Comparison of ENCODE assay signal across 8 cellular contexts in genomic region chr1:202135221-202135721, GRCh38. TPM values are rescaled to one million over a fixed set of nuclear protein-coding genes. Genes with fewer than 3 reads are reported as not detected.
A peak's percentile ranks its signal among the peaks of the same experiment; 100 is the strongest.
DNase-seq lines count a peak whose midpoint lies in the region; ATAC-seq and TF ChIP-seq lines count a peak whose summit lies in the region.

No MANE protein-coding gene starts in this region.

- peak overlapping the region; percentile 99 for H3K27ac ChIP-seq in cingulate gyrus (ENCODE audit: low read depth, low read length)

- H3K4me3 Mint-ChIP-seq in activated B cell treated with CpG ODN at 0.5 μM for 24 hours, result no peak overlapping the region
- H3K4me3 Mint-ChIP-seq in stimulated activated effector memory CD8-positive, alpha-beta T cell treated with anti-CD3 and anti-CD28 coated beads, Interleukin-12 subunit alpha, Interleukin-12 subunit beta, amount 100 ng/mL, for 72 hours, result no peak overlapping the region

- peak; percentile 72 for ATAC-seq in HG02759 (IDR thresholded peaks at IDR 0.05; ENCODE audit: unreplicated experiment)
- peak; percentile 97 for ATAC-seq in activated B cell treated with CpG ODN at 0.5 μM for 24 hours (ENCODE audit: low read depth)
- peak; percentile 81 for ATAC-seq in left lobe of liver
- ATAC-seq in stimulated activated effector memory CD8-positive, alpha-beta T cell treated with anti-CD3 and anti-CD28 coated beads, Interleukin-12 subunit alpha, Interleukin-12 subunit beta, amount 100 ng/mL, for 72 hours, result peak; percentile 82
- no peak for ATAC-seq in GM18858 (IDR thresholded peaks at IDR 0.05; ENCODE audit: unreplicated experiment)

- peaks cover 4% of the 10 kb centered on the region for H3K4me1 Mint-ChIP-seq in activated B cell treated with CpG ODN at 0.5 μM for 24 hours
- peaks cover 8% of the 10 kb centered on the region for H3K4me1 Mint-ChIP-seq in stimulated activated effector memory CD8-positive, alpha-beta T cell treated with anti-CD3 and anti-CD28 coated beads, Interleukin-12 subunit alpha, Interleukin-12 subunit beta, amount 100 ng/mL, for 72 hours

- peaks cover 68% of the 10 kb centered on the region for H3K36me3 Mint-ChIP-seq in activated B cell treated with CpG ODN at 0.5 μM for 24 hours (ENCODE audit: low read depth)
- peaks cover 65% of the 10 kb centered on the region for H3K36me3 Mint-ChIP-seq in stimulated activated effector memory CD8-positive, alpha-beta T cell treated with anti-CD3 and anti-CD28 coated beads, Interleukin-12 subunit alpha, Interleukin-12 subunit beta, amount 100 ng/mL, for 72 hours

- DNase-seq in EL (peak; percentile 66), NCI-H2227 (lab: John Stamatoyannopoulos, UW; ENCODE audit: unreplicated experiment) (peak; percentile 80), activated B cell treated with CpG ODN at 0.5 μM for 24 hours (peak; percentile 40), left lobe of liver (ENCODE audit: low spot score) (no peak)
- DNase-seq in stimulated activated effector memory CD8-positive, alpha-beta T cell treated with anti-CD3 and anti-CD28 coated beads, Interleukin-12 subunit alpha, Interleukin-12 subunit beta, amount 100 ng/mL, for 72 hours (ENCODE audit: low spot score in 2 of 2), result peak; percentile 49 to 68

- TF ChIP-seq CTCF in activated B cell treated with CpG ODN at 0.5 μM for 24 hours (IDR thresholded peaks at IDR 0.05), result peak; percentile 49

- POLR2A ChIA-PET in activated B cell treated with CpG ODN at 0.5 μM for 24 hours (lab: Charles Lee), result no interaction called here

- CTCF ChIA-PET in activated B cell treated with CpG ODN at 0.5 μM for 24 hours (lab: Charles Lee), result interaction anchor here (0.7 to 2.2 kb wide), 13 partner anchors 20 to 275 kb away, joined by 3 to 10 read pairs (median 3); partner anchors contain the start of gene PTPN7

- no peaks in the 10 kb centered on the region for H3K9me3 Mint-ChIP-seq in activated B cell treated with CpG ODN at 0.5 μM for 24 hours
- no peaks in the 10 kb centered on the region for H3K9me3 Mint-ChIP-seq in stimulated activated effector memory CD8-positive, alpha-beta T cell treated with anti-CD3 and anti-CD28 coated beads, Interleukin-12 subunit alpha, Interleukin-12 subunit beta, amount 100 ng/mL, for 72 hours

- no peaks in the 10 kb centered on the region for H3K27me3 Mint-ChIP-seq in activated B cell treated with CpG ODN at 0.5 μM for 24 hours

- intact Hi-C loops in activated B cell treated with CpG ODN at 0.5 μM for 24 hours (cut with micrococcal nuclease), result loop anchor here (1.0 to 2.0 kb wide), 5 partner anchors 8 to 257 kb away; no protein-coding TSS in a partner anchor

- no peak overlapping the region for H3K27ac Mint-ChIP-seq in activated B cell treated with CpG ODN at 0.5 μM for 24 hours
- H3K27ac Mint-ChIP-seq in stimulated activated effector memory CD8-positive, alpha-beta T cell treated with anti-CD3 and anti-CD28 coated beads, Interleukin-12 subunit alpha, Interleukin-12 subunit beta, amount 100 ng/mL, for 72 hours, result peak overlapping the region; percentile 32

RNA-seq across cellular contexts. Expression of gene ARL8A, which starts 9.3 kb away (rescaled TPM):
- total RNA-seq in activated B cell treated with CpG ODN at 0.5 μM for 24 hours (56.3 and 58.0 TPM in 2 replicates), left lobe of liver (34.6 TPM)

RNA-seq across cellular contexts. Expression of gene GPR37L1, which starts 12.6 kb away (rescaled TPM):
- total RNA-seq in activated B cell treated with CpG ODN at 0.5 μM for 24 hours (not detected in 2 replicates), left lobe of liver (not detected)

RNA-seq across cellular contexts. Expression of gene PTPN7, which starts 25.1 kb away (rescaled TPM):
- total RNA-seq in activated B cell treated with CpG ODN at 0.5 μM for 24 hours, result 29.4 and 31.0 TPM in 2 replicates
- 0.86 TPM for total RNA-seq in left lobe of liver

RNA-seq across cellular contexts. Expression of gene LGR6, which starts 58.3 kb away (rescaled TPM):
- total RNA-seq in activated B cell treated with CpG ODN at 0.5 μM for 24 hours (not detected in 2 replicates), left lobe of liver (1.4 TPM)

Comparison
In these comparisons a context has a peak if more than half of its experiments do, and no peak if none do; other contexts are left out.
1. RNA of gene PTPN7, which starts 25.1 kb away (total RNA-seq): 29.4 to 31.0 TPM in activated B cell treated with CpG ODN at 0.5 μM for 24 hours; 0.86 TPM in left lobe of liver (single experiment); every median in the first group is over 10 times any median in the second.